10 cellular contexts compared by ENCODE assay signal in genomic region chr2:134233733-134234135, GRCh38. TPM values are rescaled to one million over a fixed set of nuclear protein-coding genes. Genes with fewer than 3 reads are reported as not detected.
DNase-seq lines count a peak whose midpoint lies in the region; ATAC-seq and TF ChIP-seq lines count a peak whose summit lies in the region.
"Had no signal": no experiment of that assay in that cellular context is flagged by ENCODE, and none has a peak within 500 bp of the region (broad histone marks: within the 10 kb centered on the region; RNA-seq: fewer than 3 reads in every experiment).

No MANE protein-coding gene starts in this region.

- no peaks in the 10 kb centered on the region for H3K79me1 ChIP-seq in H9 (ENCODE audit: insufficient read depth, low read depth, low read length, poor library complexity, severe bottlenecking)

- H2BK12ac ChIP-seq in H9 (ENCODE audit: insufficient read length, low read depth, low read length): no peak overlapping the region

- H2BK15ac ChIP-seq in H9 (ENCODE audit: low read depth, low read length): no peak overlapping the region

- no peak overlapping the region for H2BK120ac ChIP-seq in H9 (ENCODE audit: low read depth, low read length, poor library complexity, severe bottlenecking)

- H2BK5ac ChIP-seq in H9 (ENCODE audit: insufficient read length, low read length): no peak overlapping the region

- no peaks in the 10 kb centered on the region for H3K27me3 ChIP-seq in H9 (ENCODE audit: insufficient read depth, low read length)
- H3K27me3 ChIP-seq: SJCRH30 had no signal

- H3K36me3 ChIP-seq in KOPT-K1 (ENCODE audit: insufficient read depth, low read length): no peaks in the 10 kb centered on the region

- no peak overlapping the region for H3T11ph ChIP-seq in H9 (ENCODE audit: low read length)

- no peaks in the 10 kb centered on the region for H3K9me3 Mint-ChIP-seq in HFFc6
- H3K9me3 Mint-ChIP-seq in natural killer cell: peaks cover 0 to 3% of the 10 kb centered on the region in 2 donors
- H3K9me3 Mint-ChIP-seq in H9: peaks cover 15 to 18% of the 10 kb centered on the region in 2 experiments

- H3K4me3 Mint-ChIP-seq in HFFc6: no peak overlapping the region; the same call in 1 of the 2 replicates
- peak overlapping the region; percentile 18 for H3K4me3 Mint-ChIP-seq in natural killer cell
- no peak overlapping the region for H3K4me3 Mint-ChIP-seq in H9

- H3K36me3 Mint-ChIP-seq in HFFc6 (ENCODE audit: low read depth): peaks cover 9% of the 10 kb centered on the region
- H3K36me3 Mint-ChIP-seq in natural killer cell: no peaks in the 10 kb centered on the region
- peaks cover 9 to 15% (median 12%) of the 10 kb centered on the region in 3 experiments for H3K36me3 Mint-ChIP-seq in H9 (ENCODE audit: insufficient read depth in 1 of 3, low read depth in 3 of 3)

- no peaks in the 10 kb centered on the region for H3K23me2 ChIP-seq in H9 (ENCODE audit: insufficient read length, low read depth, low read length, poor library complexity, severe bottlenecking)

- no peak overlapping the region for H3K14ac ChIP-seq in H9 (ENCODE audit: insufficient read depth, low read length)

- no peak overlapping the region for H4K8ac ChIP-seq in H9 (replicated peaks; ENCODE audit: insufficient read length, low read depth, low read length)

- no peak overlapping the region for H3K56ac ChIP-seq in H9 (ENCODE audit: insufficient read length, low read depth, low read length)

- H2AK5ac ChIP-seq in H9 (ENCODE audit: insufficient read length, low read length): no peak overlapping the region

- ATAC-seq in GM18868 (IDR thresholded peaks at IDR 0.05; ENCODE audit: unreplicated experiment) (peak; percentile 80), natural killer cell (no peak), HG02571 (IDR thresholded peaks at IDR 0.05; ENCODE audit: unreplicated experiment) (no peak)

- H3K9me3 ChIP-seq in KOPT-K1 (ENCODE audit: insufficient read depth, low read length, poor library complexity, severe bottlenecking) (no peaks in the 10 kb centered on the region), H9 (ENCODE audit: control insufficient read depth, low read depth, low read length) (no peaks in the 10 kb centered on the region)
- H3K9me3 ChIP-seq: SJCRH30 had no signal

- H3K18ac ChIP-seq in H9 (ENCODE audit: insufficient read length, low read depth, low read length): no peak overlapping the region

- TF ChIP-seq CTCF in HFFc6 (IDR thresholded peaks at IDR 0.05) (no peak), natural killer cell (IDR thresholded peaks at IDR 0.05) (no peak), H9 (conservative IDR thresholded peaks at IDR 0.05) (no peak)

- H3K27ac ChIP-seq in KOPT-K1 (ENCODE audit: low read depth, low read length, poor library complexity, severe bottlenecking) (peak overlapping the region; percentile 81), H9 (ENCODE audit: insufficient read length, low read depth, low read length) (no peak overlapping the region)
- H3K27ac ChIP-seq: SJCRH30 had no signal

- H4K20me1 ChIP-seq in H9 (ENCODE audit: control insufficient read depth, insufficient read depth, insufficient read length): no peaks in the 10 kb centered on the region

- H2AFZ ChIP-seq in H9 (ENCODE audit: low read length): no peak overlapping the region

- WGBS in H9 (ENCODE audit: extremely low coverage, insufficient read length, low lambda C conversion rate): no CpG with 5 or more reads among the region's 2 CpGs

- intact Hi-C loops in natural killer cell (cut with micrococcal nuclease): no loop called here

- H3K4me2 ChIP-seq in H9 (ENCODE audit: insufficient read depth, insufficient read length, low read length): no peak overlapping the region

- no peak overlapping the region for H4K91ac ChIP-seq in H9 (ENCODE audit: insufficient read length, low read depth, low read length)

- H3K27ac Mint-ChIP-seq in HFFc6 (peak overlapping the region; percentile 89), natural killer cell (peak overlapping the region; percentile 83 to 89), H9 (no peak overlapping the region; a peak in 1 of 7 replicates)

- no peaks in the 10 kb centered on the region for H3K4me1 ChIP-seq in H9 (ENCODE audit: insufficient read depth, low read length)

- H2BK20ac ChIP-seq in H9 (ENCODE audit: low read depth, low read length, poor library complexity, severe bottlenecking): no peak overlapping the region

- H3K79me2 ChIP-seq in H9 (ENCODE audit: insufficient read depth, low read length): peaks cover 4% of the 10 kb centered on the region; the same call in 1 of the 2 replicates

- no peak for DNase-seq in HFFc6
- no peak for DNase-seq in natural killer cell
- no peak for DNase-seq in H9
- no peak for DNase-seq in amniotic stem cell (lab: John Stamatoyannopoulos, UW)
- DNase-seq in islet precursor cell: no peak
- DNase-seq: H7, SJCRH30 had no signal

- no peak overlapping the region for H3K4ac ChIP-seq in H9 (ENCODE audit: low read depth, low read length)

- no peak overlapping the region for H4K5ac ChIP-seq in H9 (ENCODE audit: insufficient read length, low read depth, low read length)

- no peak overlapping the region for H3K9ac ChIP-seq in H9 (ENCODE audit: extremely low read depth, insufficient read length, low read length)

- H3K23ac ChIP-seq in H9 (ENCODE audit: insufficient read length, low read depth, low read length): no peak overlapping the region

- no peaks in the 10 kb centered on the region for H3K27me3 Mint-ChIP-seq in HFFc6 (ENCODE audit: insufficient read depth)
- H3K27me3 Mint-ChIP-seq in natural killer cell (ENCODE audit: low read depth in 2 of 2): no peaks in the 10 kb centered on the region
- H3K27me3 Mint-ChIP-seq in H9 (ENCODE audit: low read depth): no peaks in the 10 kb centered on the region

- peaks cover 81% of the 10 kb centered on the region for H3K4me1 Mint-ChIP-seq in HFFc6 (ENCODE audit: low read depth)
- peaks cover 73 to 80% of the 10 kb centered on the region in 2 donors for H3K4me1 Mint-ChIP-seq in natural killer cell
- H3K4me1 Mint-ChIP-seq in H9: peaks cover 0 to 7% of the 10 kb centered on the region in 2 experiments; a peak in 1 of 4 replicates

RNA-seq across cellular contexts. Expression of gene MGAT5, which starts 20.1 kb away (rescaled TPM):
- total RNA-seq in HFFc6 (2021; fragmentation: NEBNext Ultra II Directional; extraction: Animal tissue kit (Norgen Biotek cat#: 25700)): 100 to 1,000 TPM; 104 to 129 (median 113) TPM
- 10 to 100 TPM; 39.7 to 58.2 (median 57.0) TPM for total RNA-seq in natural killer cell
- total RNA-seq in H9 (2021): 25.7 and 31.6 TPM in 2 replicates

Comparison
In these comparisons a context has a peak if more than half of its experiments do, and no peak if none do; other contexts are left out.
1. H3K27ac Mint-ChIP-seq: peak in HFFc6 (single experiment) and natural killer cell (2 of 2); none in H9 (0 of 3).